ENCODE assay signal across 26 cellular contexts in genomic region chr2:148568597-148568996, GRCh38.
DNase-seq lines count a peak whose midpoint lies in the region; ATAC-seq lines count a peak whose summit lies in the region.
"Had no signal": no experiment of that assay in that cellular context is flagged by ENCODE, and none has a peak within 500 bp of the region (broad histone marks: within the 10 kb centered on the region; RNA-seq: fewer than 3 reads in every experiment).

No MANE protein-coding gene starts in this region.

- CTCF ChIA-PET in T-cell (lab: Charles Lee): no interaction called here

- peaks cover 10 to 15% (median 12%) of the 10 kb centered on the region in 3 donors for H3K4me1 Mint-ChIP-seq in T-cell
- H3K4me1 Mint-ChIP-seq: nephron had no signal

- peak; percentile 65 to 82 (median 71) for ATAC-seq in T-cell (replicated peaks in 1 of 4)
- no peak for ATAC-seq in GM19467 (IDR thresholded peaks at IDR 0.05; ENCODE audit: unreplicated experiment)
- ATAC-seq: left colon, Panc1 had no signal

- H3K27ac ChIP-seq in substantia nigra (ENCODE audit: low read depth, low read length, poor library complexity, severe bottlenecking): no peak overlapping the region
- H3K27ac ChIP-seq: esophagus muscularis mucosa, sigmoid colon, SJCRH30 had no signal

- DNase-seq in stimulated activated CD4-positive, alpha-beta T cell treated with anti-CD3 and anti-CD28 coated beads, Interleukin-4, amount 100 ng/mL, for 1 hour: peak; percentile 13
- no peak for DNase-seq in stimulated activated CD4-positive, alpha-beta T cell treated with anti-CD3 and anti-CD28 coated beads, Interleukin-4, amount 100 ng/mL, for 24 hours
- DNase-seq in T-cell: peak in 17 of 34 experiments; percentile 4 to 38 (median 16)
- peak; percentile 4 for DNase-seq in fibroblast of peridontal ligament (ENCODE audit: extremely low read depth)
- DNase-seq in activated CD4-positive, CD25-positive, alpha-beta regulatory T cell treated with anti-CD3 and anti-CD28 coated beads, Interleukin-2, amount 50 U/mL, for 72 hours: no peak
- no peak for DNase-seq in substantia nigra (lab: John Stamatoyannopoulos, UW)
- DNase-seq: activated CD8-positive, alpha-beta memory T cell treated with anti-CD3 and anti-CD28 coated beads, Interleukin-2, amount 50 U/mL, for 4 hours; activated naive CD4-positive, alpha-beta T cell treated with anti-CD3 and anti-CD28 coated beads for 36 hours; cerebellar nuclear complex; COR-L47; effector CD4-positive, alpha-beta T cell; EL; left colon; mesendoderm; NCI-H1092 treated with DMSO at 0.1 percent for 48 hours; NCI-H2081; NCI-H446; sigmoid colon; SJCRH30 had no signal

- H3K27ac Mint-ChIP-seq in T-cell: no peak overlapping the region
- H3K27ac Mint-ChIP-seq: activated naive CD4-positive, alpha-beta T cell treated with anti-CD3 and anti-CD28 coated beads for 36 hours; nephron; stimulated activated naive CD8-positive, alpha-beta T cell treated with anti-CD3 and anti-CD28 coated beads, Interleukin-15, Interleukin-2, amounts not matched to agents 100 ng/mL and 50 ng/mL, for 24 hours; T-helper 2 cell treated with Interferon-gamma antibody and Interleukin-4, amounts not matched to agents 5 μg/mL and 100 μg/mL, for 36 hours; type B pancreatic cell had no signal

- POLR2A ChIA-PET in T-cell (lab: Charles Lee): interaction anchor here (1.0 kb wide), 2 partner anchors 21 to 199 kb away, joined by 3 read pairs; no protein-coding TSS in a partner anchor

- H3K4me3 Mint-ChIP-seq in T-cell: peak overlapping the region in 1 of 3 donors; percentile 35
- H3K4me3 Mint-ChIP-seq: activated naive CD4-positive, alpha-beta T cell treated with anti-CD3 and anti-CD28 coated beads for 36 hours; nephron; stimulated activated naive CD8-positive, alpha-beta T cell treated with anti-CD3 and anti-CD28 coated beads, Interleukin-15, Interleukin-2, amounts not matched to agents 100 ng/mL and 50 ng/mL, for 24 hours; T-helper 2 cell treated with Interferon-gamma antibody and Interleukin-4, amounts not matched to agents 5 μg/mL and 100 μg/mL, for 36 hours; type B pancreatic cell had no signal

- no peaks in the 10 kb centered on the region for H3K36me3 Mint-ChIP-seq in T-cell
- H3K36me3 Mint-ChIP-seq: type B pancreatic cell had no signal

- H3K27me3 Mint-ChIP-seq in T-cell: no peaks in the 10 kb centered on the region
- H3K27me3 Mint-ChIP-seq: stimulated activated naive CD8-positive, alpha-beta T cell treated with anti-CD3 and anti-CD28 coated beads, Interleukin-15, Interleukin-2, amounts not matched to agents 100 ng/mL and 50 ng/mL, for 24 hours; type B pancreatic cell had no signal

- H3K9me3 Mint-ChIP-seq in T-cell: no peaks in the 10 kb centered on the region
- H3K9me3 Mint-ChIP-seq: activated naive CD4-positive, alpha-beta T cell treated with anti-CD3 and anti-CD28 coated beads for 36 hours; nephron; stimulated activated naive CD8-positive, alpha-beta T cell treated with anti-CD3 and anti-CD28 coated beads, Interleukin-15, Interleukin-2, amounts not matched to agents 100 ng/mL and 50 ng/mL, for 24 hours; T-helper 2 cell treated with Interferon-gamma antibody and Interleukin-4, amounts not matched to agents 5 μg/mL and 100 μg/mL, for 36 hours; type B pancreatic cell had no signal

Comparison
In these comparisons a context has a peak if more than half of its experiments do, and no peak if none do; other contexts are left out.
1. DNase-seq: peak in stimulated activated CD4-positive, alpha-beta T cell treated with anti-CD3 and anti-CD28 coated beads, Interleukin-4, amount 100 ng/mL, for 1 hour (single experiment) and fibroblast of peridontal ligament (single experiment); none in stimulated activated CD4-positive, alpha-beta T cell treated with anti-CD3 and anti-CD28 coated beads, Interleukin-4, amount 100 ng/mL, for 24 hours (single experiment), activated CD4-positive, CD25-positive, alpha-beta regulatory T cell treated with anti-CD3 and anti-CD28 coated beads, Interleukin-2, amount 50 U/mL, for 72 hours (single experiment) and substantia nigra (0 of 49).